Comparison of ENCODE assay signal across 9 cellular contexts in the genomic region with DNA sequence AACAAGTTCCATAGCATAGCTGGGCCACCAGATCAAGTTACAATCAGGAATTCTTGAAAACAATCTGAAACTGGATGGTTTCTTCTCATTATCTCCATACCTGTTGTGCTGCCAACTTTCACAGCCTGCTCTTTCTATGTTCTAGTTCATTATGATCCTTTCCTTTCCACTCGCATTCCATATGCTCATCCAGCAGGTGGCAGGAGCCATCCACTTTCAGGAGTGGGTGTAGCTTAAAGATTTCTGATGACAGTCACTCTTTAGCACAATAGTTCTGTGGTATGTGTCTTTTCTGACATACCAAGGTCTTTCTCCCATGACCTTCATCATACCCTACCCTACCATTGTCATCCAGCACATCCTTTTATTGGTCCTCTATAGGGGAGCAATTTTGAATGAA. TPM values are rescaled to one million over a fixed set of nuclear protein-coding genes. Genes with fewer than 3 reads are reported as not detected.
DNase-seq lines count a peak whose midpoint lies in the region; ATAC-seq, FAIRE-seq and TF ChIP-seq lines count a peak whose summit lies in the region.
"Had no signal": no experiment of that assay in that cellular context is flagged by ENCODE, and none has a peak within 500 bp of the region (broad histone marks: within the 10 kb centered on the region; RNA-seq: fewer than 3 reads in every experiment).

No MANE protein-coding gene starts in this region.

- peak; percentile 54 for TF ChIP-seq CTCF in AG09319 (IDR thresholded peaks at IDR 0.05; ENCODE audit: low read depth, low read length)
- 0 out of 2 replicates have a peak, but pooled peaks have one; percentile 4 for TF ChIP-seq CTCF in GM12874 (IDR thresholded peaks at IDR 0.05; ENCODE audit: insufficient read depth, low read depth, low read length)
- peak; percentile 61 to 78 (median 76) for TF ChIP-seq CTCF in right lobe of liver (IDR thresholded peaks at IDR 0.05)
- TF ChIP-seq CTCF in thoracic aorta (IDR thresholded peaks at IDR 0.05): peak; percentile 33

- H3K27me3 ChIP-seq in right lobe of liver (peaks cover 0 to 3% of the 10 kb centered on the region in 2 donors), thoracic aorta (replicated peaks; ENCODE audit: insufficient read depth) (no peaks in the 10 kb centered on the region)

- H3K9me3 ChIP-seq in right lobe of liver (no peaks in the 10 kb centered on the region), thoracic aorta (no peaks in the 10 kb centered on the region)

- no peak for DNase-seq in AG09319 (ENCODE audit: extremely low read depth, low read depth)
- peak; percentile 56 to 70 for DNase-seq in SHP77 (lab: John Stamatoyannopoulos, UW)
- peak; percentile 0 for DNase-seq in brain pericyte (ENCODE audit: low read depth, low spot score)
- DNase-seq in right lobe of liver: peak; percentile 42 to 59 (median 56)
- DNase-seq in thoracic aorta (ENCODE audit: low spot score): no peak
- no peak for DNase-seq in NCI-H128 (lab: John Stamatoyannopoulos, UW; ENCODE audit: unreplicated experiment)
- DNase-seq in H54 (ENCODE audit: insufficient read length, low spot score): no peak

- 0% methylated on average over 1 of the region's 1 CpG for WGBS in right lobe of liver (ENCODE audit: insufficient coverage, low coverage, low lambda C conversion rate, missing lambda C conversion rate)

- no peak overlapping the region for H3K27ac ChIP-seq in right lobe of liver
- no peak overlapping the region for H3K27ac ChIP-seq in thoracic aorta
- H3K27ac ChIP-seq: epithelial cell of prostate had no signal

- no peaks in the 10 kb centered on the region for H3K36me3 ChIP-seq in right lobe of liver
- H3K36me3 ChIP-seq in thoracic aorta: no peaks in the 10 kb centered on the region

- intact Hi-C loops in right lobe of liver (cut with DNase I): no loop called here

- peak; percentile 89 to 97 (median 94) for ATAC-seq in right lobe of liver
- no peak for ATAC-seq in thoracic aorta (ENCODE audit: insufficient number of reproducible peaks, low FRiP score, low read depth)

- TF ChIP-seq POLR2A in right lobe of liver (IDR thresholded peaks at IDR 0.05) (no peak), H54 (IDR thresholded peaks at IDR 0.05; ENCODE audit: low read depth, low read length) (no peak)

- no peak for FAIRE-seq in H54 (lab: Jason Lieb, UNC)

- H3K4me1 ChIP-seq in right lobe of liver (no peaks in the 10 kb centered on the region), thoracic aorta (ENCODE audit: control insufficient read depth in 1 of 2, low read depth in 2 of 2) (no peaks in the 10 kb centered on the region)

- H3K4me3 ChIP-seq in right lobe of liver (no peak overlapping the region), thoracic aorta (no peak overlapping the region)

RNA-seq across cellular contexts. Expression of a gene that starts 46.4 kb away (rescaled TPM):
- total RNA-seq in right lobe of liver (not detected), thoracic aorta (not detected)

Comparison
In these comparisons a context has a peak if more than half of its experiments do, and no peak if none do; other contexts are left out.
1. DNase-seq: peak in SHP77 (2 of 2), brain pericyte (single experiment) and right lobe of liver (3 of 3); none in AG09319 (single experiment), thoracic aorta (single experiment), NCI-H128 (single experiment) and H54 (single experiment).
2. CTCF ChIP-seq: peak in every context shown above with its lines; median percentile 76 in right lobe of liver; 54 in AG09319; 33 in thoracic aorta; 4 in GM12874.